Comparison of ENCODE assay signal across 21 cellular contexts in genomic region chr20:25219365-25219764, GRCh38. TPM values are rescaled to one million over a fixed set of nuclear protein-coding genes. Genes with fewer than 3 reads are reported as not detected.
DNase-seq lines count a peak whose midpoint lies in the region; ATAC-seq and TF ChIP-seq lines count a peak whose summit lies in the region.
"Had no signal": no experiment of that assay in that cellular context is flagged by ENCODE, and none has a peak within 500 bp of the region (broad histone marks: within the 10 kb centered on the region; RNA-seq: fewer than 3 reads in every experiment).

No MANE protein-coding gene starts in this region.

- POLR2A ChIA-PET in RWPE1 (lab: Yijun Ruan, JAX; ENCODE audit: low non-redundant PET), result no interaction called here

- no peak overlapping the region for H3K4me3 Mint-ChIP-seq in stimulated activated naive CD8-positive, alpha-beta T cell treated with anti-CD3 and anti-CD28 coated beads, Interleukin-15, amount 100 ng/mL, for 72 hours
- no peak overlapping the region for H3K4me3 Mint-ChIP-seq in endodermal cell
- H3K4me3 Mint-ChIP-seq: CD14-positive monocyte, GM23338, H9 had no signal

- H3K4me1 ChIP-seq in endodermal cell (ENCODE audit: control insufficient read depth, insufficient read depth, low read length), result peaks cover 14% of the 10 kb centered on the region

- TF ChIP-seq CTCF in RWPE1 (conservative IDR thresholded peaks at IDR 0.05; ENCODE audit: low read depth) (no peak), endodermal cell (conservative IDR thresholded peaks at IDR 0.05) (no peak)

- no peak for DNase-seq in stimulated activated naive CD8-positive, alpha-beta T cell treated with anti-CD3 and anti-CD28 coated beads, Interleukin-15, amount 100 ng/mL, for 72 hours
- DNase-seq in stimulated activated naive CD8-positive, alpha-beta T cell treated with anti-CD3 and anti-CD28 coated beads, Interleukin-15, Interleukin-2, amounts not matched to agents 100 U/mL and 50 U/mL, for 24 hours, result no peak
- DNase-seq in RWPE1 (ENCODE audit: low spot score), result no peak
- peak; percentile 64 for DNase-seq in mesenteric fat pad (ENCODE audit: low spot score)
- no peak for DNase-seq in endodermal cell
- DNase-seq: H9; Kasumi-1; NCI-H1092 treated with DMSO at 0.1 percent for 48 hours; NCI-H1436 treated with DMSO at 0.1 percent for 48 hours; NCI-H187 treated with DMSO at 0.1 percent for 48 hours; NCI-H2107; NCI-H524; NCI-H82; NK-92 treated with Interleukin-12 subunit alpha and Interleukin-12 subunit beta, amount 100 ng/mL, for 24 hours; PC-9; SHP77 had no signal

- H3K9me3 ChIP-seq in endodermal cell (ENCODE audit: control insufficient read depth, low read length), result no peaks in the 10 kb centered on the region

- H3K36me3 ChIP-seq in endodermal cell (ENCODE audit: control insufficient read depth, insufficient read depth, low read length), result peaks cover 55% of the 10 kb centered on the region

- peaks cover 36% of the 10 kb centered on the region for H3K36me3 Mint-ChIP-seq in endodermal cell (ENCODE audit: low read depth)

- H3K4me3 ChIP-seq in endodermal cell (ENCODE audit: low read length), result no peak overlapping the region
- H3K4me3 ChIP-seq: GM23338, PC-9, SK-N-MC had no signal

- H3K27me3 ChIP-seq in endodermal cell (ENCODE audit: control insufficient read depth, insufficient read depth, low read length, poor library complexity, severe bottlenecking), result no peaks in the 10 kb centered on the region

- CTCF ChIA-PET in RWPE1 (lab: Yijun Ruan, JAX), result no interaction called here

- no peaks in the 10 kb centered on the region for H3K9me3 Mint-ChIP-seq in stimulated activated naive CD8-positive, alpha-beta T cell treated with anti-CD3 and anti-CD28 coated beads, Interleukin-15, amount 100 ng/mL, for 72 hours
- H3K9me3 Mint-ChIP-seq in endodermal cell, result no peaks in the 10 kb centered on the region
- H3K9me3 Mint-ChIP-seq: CD14-positive monocyte, GM23338, H9 had no signal

- WGBS in endodermal cell (ENCODE audit: insufficient coverage in 1 of 2, insufficient read length in 1 of 2), 2 experiments, result 94 to 96% methylated on average over 3 to 7 of the region's 7 CpGs

- H3K27ac ChIP-seq in RWPE1, result peak overlapping the region; percentile 94
- no peak overlapping the region for H3K27ac ChIP-seq in endodermal cell (ENCODE audit: low read depth, low read length)
- H3K27ac ChIP-seq: PC-9, SK-N-MC had no signal

- no peaks in the 10 kb centered on the region for H3K27me3 Mint-ChIP-seq in stimulated activated naive CD8-positive, alpha-beta T cell treated with anti-CD3 and anti-CD28 coated beads, Interleukin-15, amount 100 ng/mL, for 72 hours
- no peaks in the 10 kb centered on the region for H3K27me3 Mint-ChIP-seq in endodermal cell (ENCODE audit: insufficient read depth)

- H3K9ac ChIP-seq in endodermal cell (ENCODE audit: extremely low read depth, low read length, poor library complexity, severe bottlenecking), result no peak overlapping the region

- H3K27ac Mint-ChIP-seq in stimulated activated naive CD8-positive, alpha-beta T cell treated with anti-CD3 and anti-CD28 coated beads, Interleukin-15, amount 100 ng/mL, for 72 hours, result peak overlapping the region; percentile 26 to 48
- H3K27ac Mint-ChIP-seq in endodermal cell, result no peak overlapping the region

- H3K4me1 Mint-ChIP-seq in stimulated activated naive CD8-positive, alpha-beta T cell treated with anti-CD3 and anti-CD28 coated beads, Interleukin-15, amount 100 ng/mL, for 72 hours, result peaks cover 13% of the 10 kb centered on the region
- H3K4me1 Mint-ChIP-seq in endodermal cell, result peaks cover 17% of the 10 kb centered on the region
- H3K4me1 Mint-ChIP-seq: CD14-positive monocyte had no signal

- ATAC-seq in stimulated activated naive CD8-positive, alpha-beta T cell treated with anti-CD3 and anti-CD28 coated beads, Interleukin-15, amount 100 ng/mL, for 72 hours, result no peak
- ATAC-seq in stimulated activated naive CD8-positive, alpha-beta T cell treated with anti-CD3 and anti-CD28 coated beads, Interleukin-15, Interleukin-2, amounts not matched to agents 100 U/mL and 50 U/mL, for 24 hours, result no peak
- ATAC-seq in GM21717 (IDR thresholded peaks at IDR 0.05; ENCODE audit: unreplicated experiment) (no peak), GM21528 (IDR thresholded peaks at IDR 0.05; ENCODE audit: low FRiP score, unreplicated experiment) (no peak)

RNA-seq across cellular contexts. Expression of gene ENTPD6, which starts 23.9 kb away (rescaled TPM):
- total RNA-seq in mesenteric fat pad, result 54.3 TPM
- total RNA-seq in endodermal cell, result 10 to 100 TPM; 77.1 to 93.6 TPM
- 49.8 TPM for polyA plus RNA-seq in endodermal cell (2013, experiment 1 of 2)
- 44.7 TPM for polyA plus RNA-seq in endodermal cell (2013, experiment 2 of 2)

RNA-seq across cellular contexts. Expression of gene PYGB, which starts 28.5 kb away (rescaled TPM):
- total RNA-seq in mesenteric fat pad (121 TPM), endodermal cell (10 to 100 TPM; 59.3 to 66.8 TPM)
- 48.4 TPM for polyA plus RNA-seq in endodermal cell (2013, experiment 1 of 2)
- 48.7 TPM for polyA plus RNA-seq in endodermal cell (2013, experiment 2 of 2)
